In the genomic region with DNA sequence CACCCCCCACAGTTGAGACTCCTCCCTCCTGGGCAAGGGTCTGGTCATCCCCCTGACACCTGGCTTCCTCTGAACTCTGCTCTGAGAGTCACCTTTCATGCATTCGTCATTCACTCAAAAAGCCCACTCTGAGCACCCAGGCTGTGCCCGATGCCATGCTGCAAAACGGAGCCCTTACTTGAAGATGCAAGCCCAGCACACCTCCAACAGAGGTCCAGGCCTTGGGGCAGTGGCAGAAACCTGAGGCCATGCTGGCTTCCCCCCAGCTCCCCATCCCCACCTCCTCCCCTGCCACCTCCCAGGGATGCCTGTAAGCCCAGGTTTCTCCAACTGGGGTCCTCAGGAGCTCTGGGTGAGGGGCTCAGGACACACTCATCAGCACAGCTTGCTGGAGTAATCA, we compare ENCODE assay signal across 23 cellular contexts.
DNase-seq lines count a peak whose midpoint lies in the region; ATAC-seq, FAIRE-seq and TF ChIP-seq lines count a peak whose summit lies in the region.
"Had no signal": no experiment of that assay in that cellular context is flagged by ENCODE, and none has a peak within 500 bp of the region (broad histone marks: within the 10 kb centered on the region; RNA-seq: fewer than 3 reads in every experiment).

No MANE protein-coding gene starts in this region.

- H3K27ac ChIP-seq in right cardiac atrium (ENCODE audit: low read length): no peak overlapping the region
- no peak overlapping the region for H3K27ac ChIP-seq in left ventricle myocardium inferior (replicated peaks)
- H3K27ac ChIP-seq in aorta (ENCODE audit: low read depth in 1 of 2, low read length in 2 of 2): no peak overlapping the region
- H3K27ac ChIP-seq: 22Rv1; A549; BLaER1 treated with 17β-estradiol and CSF1 and Interleukin-3, amounts not matched to agents 10 nM and 100 nM; HL-60 had no signal

- H3K4me3 ChIP-seq in right cardiac atrium (ENCODE audit: low read length): no peak overlapping the region
- H3K4me3 ChIP-seq in left ventricle myocardium inferior: no peak overlapping the region
- no peak overlapping the region for H3K4me3 ChIP-seq in aorta (ENCODE audit: low read length in 2 of 2)
- H3K4me3 ChIP-seq: A549; BLaER1 treated with 17β-estradiol and CSF1 and Interleukin-3, amounts not matched to agents 10 nM and 100 nM had no signal

- H3K36me3 ChIP-seq in left ventricle myocardium inferior (no peaks in the 10 kb centered on the region), aorta (ENCODE audit: control insufficient read depth in 1 of 2, insufficient read depth in 2 of 2, low read length in 1 of 2) (no peaks in the 10 kb centered on the region)
- H3K36me3 ChIP-seq: BLaER1 treated with 17β-estradiol and CSF1 and Interleukin-3, amounts not matched to agents 10 nM and 100 nM had no signal

- H3K27me3 Mint-ChIP-seq in activated CD4-positive, alpha-beta memory T cell treated with anti-CD3 and anti-CD28 coated beads for 36 hours: peaks cover 3% of the 10 kb centered on the region
- H3K27me3 Mint-ChIP-seq in activated CD4-positive, alpha-beta memory T cell treated with anti-CD3 and anti-CD28 coated beads, Interleukin-2, amount 10 ng/mL, durations not matched to agents 7 days and 5 days: peaks cover 45% of the 10 kb centered on the region
- H3K27me3 Mint-ChIP-seq: CD8-positive, alpha-beta memory T cell had no signal

- no peaks in the 10 kb centered on the region for H3K36me3 Mint-ChIP-seq in activated CD4-positive, alpha-beta memory T cell treated with anti-CD3 and anti-CD28 coated beads for 36 hours
- no peaks in the 10 kb centered on the region for H3K36me3 Mint-ChIP-seq in activated CD4-positive, alpha-beta memory T cell treated with anti-CD3 and anti-CD28 coated beads, Interleukin-2, amount 10 ng/mL, durations not matched to agents 7 days and 5 days (ENCODE audit: low read depth)
- H3K36me3 Mint-ChIP-seq: CD4-positive, CD25-positive, alpha-beta regulatory T cell had no signal

- TF ChIP-seq CTCF in left ventricle myocardium inferior (IDR thresholded peaks at IDR 0.05; ENCODE audit: borderline replicate concordance): no peak

- POLR2A ChIA-PET in activated CD4-positive, alpha-beta memory T cell treated with anti-CD3 and anti-CD28 coated beads for 36 hours (lab: Charles Lee): no interaction called here
- POLR2A ChIA-PET in activated CD4-positive, alpha-beta memory T cell treated with anti-CD3 and anti-CD28 coated beads, Interleukin-2, amount 10 ng/mL, durations not matched to agents 7 days and 5 days (lab: Charles Lee): interaction anchor here (0.9 to 1.3 kb wide), 2 partner anchors 18 to 68 kb away, joined by 3 read pairs; partner anchors contain the start of gene TNRC6C

- H3K4me1 ChIP-seq in right cardiac atrium (ENCODE audit: control insufficient read depth, insufficient read depth, low read length) (no peaks in the 10 kb centered on the region), left ventricle myocardium inferior (peaks cover 23% of the 10 kb centered on the region), aorta (ENCODE audit: control insufficient read depth in 1 of 2, insufficient read depth in 2 of 2, low read length in 2 of 2) (no peaks in the 10 kb centered on the region)

- WGBS in right cardiac atrium: 94% methylated on average over 3 of the region's 3 CpGs
- 91 to 97% methylated on average over 3 of the region's 3 CpGs for WGBS in aorta, 2 donors

- no peak for FAIRE-seq in GM12892 (lab: Jason Lieb, UNC)
- FAIRE-seq: A549, G401.6, GM12891, GM18507 had no signal

- peak overlapping the region; percentile 13 for H3K27ac Mint-ChIP-seq in activated CD4-positive, alpha-beta memory T cell treated with anti-CD3 and anti-CD28 coated beads for 36 hours
- H3K27ac Mint-ChIP-seq in activated CD4-positive, alpha-beta memory T cell treated with anti-CD3 and anti-CD28 coated beads, Interleukin-2, amount 10 ng/mL, durations not matched to agents 7 days and 5 days: no peak overlapping the region
- H3K27ac Mint-ChIP-seq: B cell, HFFc6 had no signal

- H3K9me3 ChIP-seq in right cardiac atrium (ENCODE audit: control insufficient read depth, low read length) (no peaks in the 10 kb centered on the region), left ventricle myocardium inferior (replicated peaks) (no peaks in the 10 kb centered on the region), aorta (ENCODE audit: control insufficient read depth, low read length) (no peaks in the 10 kb centered on the region)
- H3K9me3 ChIP-seq: A549; BLaER1 treated with 17β-estradiol and CSF1 and Interleukin-3, amounts not matched to agents 10 nM and 100 nM had no signal

- ATAC-seq in right cardiac atrium: no peak
- ATAC-seq in aorta (ENCODE audit: low FRiP score): no peak
- ATAC-seq: HCT116 had no signal

- intact Hi-C loops in activated CD4-positive, alpha-beta memory T cell treated with anti-CD3 and anti-CD28 coated beads for 36 hours (cut with micrococcal nuclease): no loop called here
- intact Hi-C loops in right cardiac atrium (cut with DNase I) (loop anchor here in 1 of 4 donors (5.0 kb wide), 1 partner anchor 67 kb away; the partner anchor contains the start of gene TNRC6C), left ventricle myocardium inferior (cut with micrococcal nuclease) (no loop called here), posterior vena cava (cut with DNase I) (no loop called here), aorta (cut with DNase I) (loop anchor here in 1 of 2 donors (10.0 kb wide), 1 partner anchor 116 kb away; no protein-coding TSS in a partner anchor)

- no peak for TF ChIP-seq POLR2A in GM12892 (IDR thresholded peaks at IDR 0.05; ENCODE audit: low read depth, low read length)

- H3K27me3 ChIP-seq in right cardiac atrium (ENCODE audit: control insufficient read depth, insufficient read depth) (no peaks in the 10 kb centered on the region), left ventricle myocardium inferior (ENCODE audit: low read depth) (peaks cover 3% of the 10 kb centered on the region), aorta (ENCODE audit: control insufficient read depth in 1 of 2, insufficient read depth in 2 of 2, low read length in 1 of 2) (no peaks in the 10 kb centered on the region)

- DNase-seq in activated CD4-positive, alpha-beta memory T cell treated with anti-CD3 and anti-CD28 coated beads for 36 hours: no peak
- DNase-seq in activated CD4-positive, alpha-beta memory T cell treated with anti-CD3 and anti-CD28 coated beads, Interleukin-2, amount 10 ng/mL, durations not matched to agents 7 days and 5 days: no peak
- DNase-seq in right cardiac atrium (peak in 2 of 3 donors; percentile 6 to 30), left ventricle myocardium inferior (no peak), posterior vena cava (ENCODE audit: low spot score) (peak; percentile 25), aorta (peak; percentile 39 to 48), GM12892 (ENCODE audit: insufficient read length) (no peak), C1 segment of cervical spinal cord (lab: John Stamatoyannopoulos, UW) (no peak)
- DNase-seq: CD4-positive, CD25-positive, alpha-beta regulatory T cell; COR-L47; DMS 273 treated with DMSO at 0.1 percent for 48 hours; GOT3; HFFc6 had no signal

- CTCF ChIA-PET in activated CD4-positive, alpha-beta memory T cell treated with anti-CD3 and anti-CD28 coated beads for 36 hours (lab: Charles Lee): no interaction called here
- CTCF ChIA-PET in activated CD4-positive, alpha-beta memory T cell treated with anti-CD3 and anti-CD28 coated beads, Interleukin-2, amount 10 ng/mL, durations not matched to agents 7 days and 5 days (lab: Charles Lee): interaction anchor here (0.6 kb wide), 1 partner anchor 28 kb away, joined by 3 read pairs; no protein-coding TSS in a partner anchor

- H3K9me3 Mint-ChIP-seq in activated CD4-positive, alpha-beta memory T cell treated with anti-CD3 and anti-CD28 coated beads for 36 hours: no peaks in the 10 kb centered on the region
- no peaks in the 10 kb centered on the region for H3K9me3 Mint-ChIP-seq in activated CD4-positive, alpha-beta memory T cell treated with anti-CD3 and anti-CD28 coated beads, Interleukin-2, amount 10 ng/mL, durations not matched to agents 7 days and 5 days
- H3K9me3 Mint-ChIP-seq: CD8-positive, alpha-beta memory T cell; HFFc6 had no signal

- H3K4me1 Mint-ChIP-seq in activated CD4-positive, alpha-beta memory T cell treated with anti-CD3 and anti-CD28 coated beads for 36 hours (ENCODE audit: low read depth): peaks cover 25% of the 10 kb centered on the region
- peaks cover 25% of the 10 kb centered on the region for H3K4me1 Mint-ChIP-seq in activated CD4-positive, alpha-beta memory T cell treated with anti-CD3 and anti-CD28 coated beads, Interleukin-2, amount 10 ng/mL, durations not matched to agents 7 days and 5 days

- no peak overlapping the region for H3K4me3 Mint-ChIP-seq in activated CD4-positive, alpha-beta memory T cell treated with anti-CD3 and anti-CD28 coated beads for 36 hours
- no peak overlapping the region for H3K4me3 Mint-ChIP-seq in activated CD4-positive, alpha-beta memory T cell treated with anti-CD3 and anti-CD28 coated beads, Interleukin-2, amount 10 ng/mL, durations not matched to agents 7 days and 5 days
- H3K4me3 Mint-ChIP-seq: B cell; CD8-positive, alpha-beta memory T cell; HFFc6 had no signal

Comparison
In these comparisons a context has a peak if more than half of its experiments do, and no peak if none do; other contexts are left out.
1. DNase-seq: peak in right cardiac atrium (2 of 3), posterior vena cava (single experiment) and aorta (2 of 2); none in activated CD4-positive, alpha-beta memory T cell treated with anti-CD3 and anti-CD28 coated beads for 36 hours (single experiment), activated CD4-positive, alpha-beta memory T cell treated with anti-CD3 and anti-CD28 coated beads, Interleukin-2, amount 10 ng/mL, durations not matched to agents 7 days and 5 days (single experiment), left ventricle myocardium inferior (single experiment), GM12892 (single experiment) and C1 segment of cervical spinal cord (0 of 14).